ENCODE assay signal across 1 cellular context in genomic region chr9:3879315-3879714, GRCh38.
TF ChIP-seq lines count a peak whose summit lies in the region.

No MANE protein-coding gene starts in this region.

TF ChIP-seq in WTC11, 78 proteins besides CTCF, POLR2A, EP300 and RAD21 (continued from another document):
- TF ChIP-seq ZNF425 (CRISPR knock-in tag; conservative IDR thresholded peaks at IDR 0.05) (no peak), NR1H2 (CRISPR knock-in tag; IDR thresholded peaks at IDR 0.05) (no peak), CDX4 (CRISPR knock-in tag; IDR thresholded peaks at IDR 0.05; ENCODE audit: borderline replicate concordance) (no peak)
